14 cellular contexts compared by ENCODE assay signal in the genomic region with DNA sequence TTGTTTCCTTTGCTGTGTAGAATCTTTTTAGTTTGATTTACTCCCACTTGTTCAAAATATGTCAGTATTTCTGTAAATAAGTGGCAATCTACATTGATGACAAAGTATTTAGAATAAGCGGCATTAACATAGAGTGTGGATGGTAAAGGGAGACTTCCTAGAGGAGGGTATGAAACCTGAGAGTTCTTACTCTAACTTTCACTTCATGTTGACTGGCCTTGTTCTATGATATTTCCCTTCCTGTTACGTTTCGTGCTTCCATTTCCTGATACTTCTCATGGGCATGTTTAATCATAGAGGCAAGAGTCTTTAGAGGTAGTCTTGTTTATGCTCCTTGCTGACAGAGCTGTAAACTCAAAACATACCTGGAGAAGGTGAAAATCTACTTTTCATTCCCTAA.
DNase-seq lines count a peak whose midpoint lies in the region; ATAC-seq and TF ChIP-seq lines count a peak whose summit lies in the region.
"Had no signal": no experiment of that assay in that cellular context is flagged by ENCODE, and none has a peak within 500 bp of the region (broad histone marks: within the 10 kb centered on the region; RNA-seq: fewer than 3 reads in every experiment).

No MANE protein-coding gene starts in this region.

- H3K4me1 ChIP-seq in right lobe of liver: no peaks in the 10 kb centered on the region
- H3K4me1 ChIP-seq: BLaER1 treated with 17β-estradiol and CSF1 and Interleukin-3, amounts not matched to agents 10 nM and 100 nM; transverse colon had no signal

- DNase-seq in MV-4-11 (lab: John Stamatoyannopoulos, UW) (peak; percentile 0), sciatic nerve (ENCODE audit: low spot score) (no peak), DMS53 treated with DMSO at 0.1 percent for 48 hours (lab: John Stamatoyannopoulos, UW; ENCODE audit: unreplicated experiment) (no peak), right lobe of liver (no peak)
- no peak for DNase-seq in activated naive CD4-positive, alpha-beta T cell treated with anti-CD3 and anti-CD28 coated beads, Interleukin-2, amount 50 U/mL, for 16 hours
- DNase-seq: KBM-7; kidney; naive thymus-derived CD8-positive, alpha-beta T cell; NCI-H2227 treated with DMSO at 0.1 percent for 48 hours; transverse colon had no signal

- ATAC-seq in GM18508 (IDR thresholded peaks at IDR 0.05; ENCODE audit: insufficient read depth, unreplicated experiment) (peak; percentile 93), GM21390 (IDR thresholded peaks at IDR 0.05; ENCODE audit: unreplicated experiment) (peak; percentile 94), HG03025 (IDR thresholded peaks at IDR 0.05; ENCODE audit: low FRiP score, unreplicated experiment) (peak; percentile 95), sciatic nerve (no peak), right lobe of liver (no peak)
- ATAC-seq: naive thymus-derived CD8-positive, alpha-beta T cell had no signal

- intact Hi-C loops in sciatic nerve (cut with DNase I) (no loop called here), right lobe of liver (cut with DNase I) (no loop called here)

- H3K4me3 ChIP-seq in right lobe of liver: no peak overlapping the region
- H3K4me3 ChIP-seq: BLaER1 treated with 17β-estradiol and CSF1 and Interleukin-3, amounts not matched to agents 10 nM and 100 nM; transverse colon had no signal

- TF ChIP-seq CTCF in right lobe of liver (IDR thresholded peaks at IDR 0.05): no peak

- WGBS in right lobe of liver (ENCODE audit: insufficient coverage, low coverage, low lambda C conversion rate, missing lambda C conversion rate): 36% methylated on average over 3 of the region's 3 CpGs

- TF ChIP-seq POLR2A in right lobe of liver (IDR thresholded peaks at IDR 0.05): no peak

- no peak overlapping the region for H3K27ac ChIP-seq in right lobe of liver
- H3K27ac ChIP-seq: BLaER1 treated with 17β-estradiol and CSF1 and Interleukin-3, amounts not matched to agents 10 nM and 100 nM; transverse colon had no signal

- H3K9me3 ChIP-seq in right lobe of liver: no peaks in the 10 kb centered on the region
- H3K9me3 ChIP-seq: transverse colon had no signal

- no peaks in the 10 kb centered on the region for H3K27me3 ChIP-seq in right lobe of liver
- H3K27me3 ChIP-seq: BLaER1 treated with 17β-estradiol and CSF1 and Interleukin-3, amounts not matched to agents 10 nM and 100 nM; transverse colon had no signal

- no peaks in the 10 kb centered on the region for H3K36me3 ChIP-seq in right lobe of liver
- H3K36me3 ChIP-seq: BLaER1 treated with 17β-estradiol and CSF1 and Interleukin-3, amounts not matched to agents 10 nM and 100 nM; transverse colon had no signal

Comparison
In these comparisons a context has a peak if more than half of its experiments do, and no peak if none do; other contexts are left out.
1. ATAC-seq: peak in GM18508 (single experiment), GM21390 (single experiment) and HG03025 (single experiment); none in sciatic nerve (single experiment) and right lobe of liver (0 of 4).